ENCODE assay signal across 20 cellular contexts in genomic region chr9:134307223-134307600, GRCh38.
"Had no signal": no experiment of that assay in that cellular context is flagged by ENCODE, and none has a peak within 500 bp of the region (broad histone marks: within the 10 kb centered on the region; RNA-seq: fewer than 3 reads in every experiment).

No MANE protein-coding gene starts in this region.

- H3K4me3 Mint-ChIP-seq: activated CD4-positive, alpha-beta memory T cell treated with anti-CD3 and anti-CD28 coated beads for 36 hours; activated CD4-positive, alpha-beta T cell treated with anti-CD3 and anti-CD28 coated beads for 36 hours; activated CD8-positive, alpha-beta memory T cell treated with anti-CD3 and anti-CD28 coated beads, Interleukin-2, amount 10 ng/mL, durations not matched to agents 7 days and 5 days; naive thymus-derived CD4-positive, alpha-beta T cell; stimulated activated naive B cell treated with anti-CD40 and anti-IgM and Interleukin-4, amounts not matched to agents 10 μg/mL and 1 μg/mL and 100 μg/mL, for 72 hours had no signal

- H3K27me3 ChIP-seq: adrenal gland, sigmoid colon, transverse colon had no signal

- H3K9me3 ChIP-seq: adrenal gland, esophagus squamous epithelium, neutrophil, prostate gland, transverse colon had no signal

- H3K4me1 Mint-ChIP-seq: activated CD4-positive, alpha-beta T cell treated with anti-CD3 and anti-CD28 coated beads for 36 hours; naive thymus-derived CD4-positive, alpha-beta T cell; stimulated activated naive B cell treated with anti-CD40 and anti-IgM and Interleukin-4, amounts not matched to agents 10 μg/mL and 1 μg/mL and 100 μg/mL, for 72 hours had no signal

- H3K27ac ChIP-seq: adrenal gland, esophagus squamous epithelium, neutrophil, prostate gland, sigmoid colon, transverse colon had no signal

- H3K27ac Mint-ChIP-seq: activated CD4-positive, alpha-beta memory T cell treated with anti-CD3 and anti-CD28 coated beads for 36 hours; activated CD4-positive, alpha-beta T cell treated with anti-CD3 and anti-CD28 coated beads for 36 hours; activated CD8-positive, alpha-beta memory T cell treated with anti-CD3 and anti-CD28 coated beads, Interleukin-2, amount 10 ng/mL, durations not matched to agents 7 days and 5 days; naive thymus-derived CD4-positive, alpha-beta T cell; stimulated activated naive B cell treated with anti-CD40 and anti-IgM and Interleukin-4, amounts not matched to agents 10 μg/mL and 1 μg/mL and 100 μg/mL, for 72 hours had no signal

- H3K9me3 Mint-ChIP-seq: activated CD4-positive, alpha-beta memory T cell treated with anti-CD3 and anti-CD28 coated beads for 36 hours; stimulated activated naive B cell treated with anti-CD40 and anti-IgM and Interleukin-4, amounts not matched to agents 10 μg/mL and 1 μg/mL and 100 μg/mL, for 72 hours had no signal

- DNase-seq: activated CD4-positive, alpha-beta memory T cell treated with anti-CD3 and anti-CD28 coated beads for 36 hours; activated CD4-positive, alpha-beta T cell treated with anti-CD3 and anti-CD28 coated beads for 36 hours; activated CD8-positive, alpha-beta memory T cell treated with anti-CD3 and anti-CD28 coated beads, Interleukin-2, amount 10 ng/mL, durations not matched to agents 7 days and 5 days; activated naive CD4-positive, alpha-beta T cell treated with anti-CD3 and anti-CD28 coated beads, Interleukin-2, amount 50 U/mL, for 16 hours; activated T-cell treated with anti-CD3 and anti-CD28 coated beads, Interleukin-2, amount 50 U/mL, for 1 hour; adrenal gland; esophagus squamous epithelium; hippocampal formation; kidney glomerular epithelial cell; naive thymus-derived CD4-positive, alpha-beta T cell; SHP77 treated with DMSO at 0.1 percent for 48 hours; stimulated activated CD4-positive, alpha-beta T cell treated with anti-CD3 and anti-CD28 coated beads, Interleukin-12 subunit alpha, Interleukin-12 subunit beta, amount 100 ng/mL, for 4 hours; stimulated activated CD4-positive, alpha-beta T cell treated with anti-CD3 and anti-CD28 coated beads, Interleukin-2, amount 100 ng/mL, for 24 hours; stimulated activated naive B cell treated with anti-CD40 and anti-IgM and Interleukin-4, amounts not matched to agents 10 μg/mL and 1 μg/mL and 100 μg/mL, for 72 hours; T-helper 2 cell; transverse colon had no signal

- H3K36me3 ChIP-seq: adrenal gland, esophagus squamous epithelium, neutrophil, prostate gland, sigmoid colon, transverse colon had no signal

- H3K36me3 Mint-ChIP-seq: activated CD4-positive, alpha-beta memory T cell treated with anti-CD3 and anti-CD28 coated beads for 36 hours; activated CD8-positive, alpha-beta memory T cell treated with anti-CD3 and anti-CD28 coated beads, Interleukin-2, amount 10 ng/mL, durations not matched to agents 7 days and 5 days; naive thymus-derived CD4-positive, alpha-beta T cell; stimulated activated naive B cell treated with anti-CD40 and anti-IgM and Interleukin-4, amounts not matched to agents 10 μg/mL and 1 μg/mL and 100 μg/mL, for 72 hours had no signal

- FAIRE-seq: endothelial cell of umbilical vein had no signal

- ATAC-seq: activated CD4-positive, alpha-beta T cell treated with anti-CD3 and anti-CD28 coated beads for 36 hours; activated CD8-positive, alpha-beta memory T cell treated with anti-CD3 and anti-CD28 coated beads, Interleukin-2, amount 10 ng/mL, durations not matched to agents 7 days and 5 days; naive thymus-derived CD4-positive, alpha-beta T cell; stimulated activated naive B cell treated with anti-CD40 and anti-IgM and Interleukin-4, amounts not matched to agents 10 μg/mL and 1 μg/mL and 100 μg/mL, for 72 hours had no signal

- H3K4me3 ChIP-seq: adrenal gland, esophagus squamous epithelium, prostate gland, sigmoid colon, transverse colon had no signal

- H3K4me1 ChIP-seq: adrenal gland, esophagus squamous epithelium, prostate gland, sigmoid colon, transverse colon had no signal
